16 cellular contexts compared by ENCODE assay signal in the genomic region with DNA sequence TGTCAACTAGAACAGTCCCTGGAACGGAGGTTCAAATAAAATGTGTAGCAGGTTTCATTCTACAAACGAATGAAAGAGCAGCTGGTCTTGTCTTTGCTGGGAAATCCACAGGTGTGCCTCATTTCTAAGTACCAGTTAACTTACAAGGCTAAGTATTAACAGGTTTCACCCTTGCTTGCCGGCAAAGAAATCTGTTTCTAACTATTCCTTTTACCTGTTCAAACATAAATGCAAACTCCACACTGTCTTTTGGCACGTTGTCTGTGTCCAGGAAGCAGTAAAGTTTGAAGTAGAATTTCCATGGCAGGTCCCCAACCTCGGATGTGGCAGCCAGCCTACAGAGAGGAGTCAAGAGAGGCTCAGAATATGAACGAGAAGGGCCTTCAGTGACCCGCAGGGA.
"Had no signal": no experiment of that assay in that cellular context is flagged by ENCODE, and none has a peak within 500 bp of the region (broad histone marks: within the 10 kb centered on the region; RNA-seq: fewer than 3 reads in every experiment).

No MANE protein-coding gene starts in this region.

- H3K4me3 Mint-ChIP-seq: natural killer cell treated with Interleukin-12 subunit alpha and Interleukin-12 subunit beta and Interleukin-15 and Interleukin-18, amount 100 ng/mL, for 72 hours had no signal

- H3K9me3 Mint-ChIP-seq: natural killer cell treated with Interleukin-12 subunit alpha and Interleukin-12 subunit beta and Interleukin-15 and Interleukin-18, amount 100 ng/mL, for 72 hours had no signal

- ATAC-seq: esophagus mucosa; gastrocnemius medialis; left lobe of liver; natural killer cell treated with Interleukin-12 subunit alpha and Interleukin-12 subunit beta and Interleukin-15 and Interleukin-18, amount 100 ng/mL, for 72 hours had no signal

- H3K27ac ChIP-seq: gastrocnemius medialis, neutrophil, right atrium auricular region, sigmoid colon, skin epidermis had no signal

- H3K9me3 ChIP-seq: gastrocnemius medialis, neutrophil, right atrium auricular region, sigmoid colon had no signal

- H3K27ac Mint-ChIP-seq: natural killer cell treated with Interleukin-12 subunit alpha and Interleukin-12 subunit beta and Interleukin-15 and Interleukin-18, amount 100 ng/mL, for 72 hours had no signal

- H3K36me3 Mint-ChIP-seq: natural killer cell treated with Interleukin-12 subunit alpha and Interleukin-12 subunit beta and Interleukin-15 and Interleukin-18, amount 100 ng/mL, for 72 hours had no signal

- H3K4me3 ChIP-seq: dorsolateral prefrontal cortex, gastrocnemius medialis, right atrium auricular region, sigmoid colon, skin epidermis had no signal

- H3K36me3 ChIP-seq: neutrophil, right atrium auricular region had no signal

- H3K27me3 Mint-ChIP-seq: natural killer cell treated with Interleukin-12 subunit alpha and Interleukin-12 subunit beta and Interleukin-15 and Interleukin-18, amount 100 ng/mL, for 72 hours had no signal

- H3K27me3 ChIP-seq: dorsolateral prefrontal cortex, gastrocnemius medialis, neutrophil, right atrium auricular region, sigmoid colon had no signal

- DNase-seq: cortex of kidney; dorsolateral prefrontal cortex; effector CD8-positive, alpha-beta T cell; gastrocnemius medialis; glutamatergic neuron; islet precursor cell; sigmoid colon; stimulated activated CD4-positive, alpha-beta T cell treated with anti-CD3 and anti-CD28 coated beads, Interleukin-12 subunit alpha, Interleukin-12 subunit beta, amount 100 ng/mL, for 4 hours; stimulated activated naive CD4-positive, alpha-beta T cell treated with Interleukin-2 at 50 U/mL for 16 hours; trophoblast cell had no signal
